Comparison of ENCODE assay signal across 29 cellular contexts in the genomic region with DNA sequence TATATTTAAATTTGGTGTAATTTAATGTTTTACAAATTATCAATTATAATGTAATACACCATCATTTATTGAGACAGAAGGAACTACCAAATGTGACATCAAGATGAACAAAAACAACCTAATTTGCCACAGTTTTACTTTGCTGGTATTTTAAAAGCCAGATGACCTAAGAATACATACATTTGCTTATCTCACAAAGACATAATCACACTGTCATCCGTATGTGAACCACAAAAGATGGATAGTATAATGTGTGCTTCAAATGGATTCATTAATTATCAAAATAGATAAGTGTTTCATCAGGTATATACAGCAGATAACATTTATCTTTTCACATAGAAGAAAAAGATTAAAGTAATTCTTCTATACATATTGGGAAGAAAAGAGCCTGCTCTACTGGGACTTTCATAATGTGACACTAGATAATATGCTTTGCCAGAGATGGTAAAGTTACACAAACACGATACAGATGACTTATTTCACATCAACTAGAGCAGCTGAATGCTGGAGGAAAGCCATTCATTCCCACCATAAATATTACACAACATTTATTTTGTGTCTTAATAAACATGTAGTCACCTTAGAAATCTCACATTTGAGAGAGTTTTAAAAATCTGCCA.
"Had no signal": no experiment of that assay in that cellular context is flagged by ENCODE, and none has a peak within 500 bp of the region (broad histone marks: within the 10 kb centered on the region; RNA-seq: fewer than 3 reads in every experiment).

No MANE protein-coding gene starts in this region.

- FAIRE-seq: frontal cortex had no signal

- H3K27me3 ChIP-seq: adrenal gland, ascending aorta, breast epithelium, cardiac muscle cell had no signal

- H3K27ac ChIP-seq: adrenal gland, ascending aorta, breast epithelium, cardiac muscle cell, coronary artery, dorsolateral prefrontal cortex had no signal

- H3K4me1 ChIP-seq: adrenal gland, ascending aorta, breast epithelium had no signal

- H3K9me3 ChIP-seq: adrenal gland, ascending aorta, breast epithelium had no signal

- DNase-seq: activated CD4-positive, alpha-beta memory T cell treated with anti-CD3 and anti-CD28 coated beads for 36 hours; activated CD4-positive, alpha-beta T cell treated with anti-CD3 and anti-CD28 coated beads for 36 hours; activated CD4-positive, alpha-beta T cell treated with anti-CD3 and anti-CD28 coated beads, Interleukin-2, amount 10 ng/mL, durations not matched to agents 24 days and 14 days; activated CD4-positive, CD25-positive, alpha-beta regulatory T cell; activated CD4-positive, CD25-positive, alpha-beta regulatory T cell treated with anti-CD3 and anti-CD28 coated beads, Interleukin-2, amount 50 U/mL, for 72 hours; activated CD8-positive, alpha-beta memory T cell treated with anti-CD3 and anti-CD28 coated beads, Interleukin-2, amount 10 ng/mL, durations not matched to agents 7 days and 5 days; activated CD8-positive, alpha-beta memory T cell treated with anti-CD3 and anti-CD28 coated beads, Interleukin-2, amount 50 U/mL, for 4 hours; activated CD8-positive, alpha-beta T cell treated with anti-CD3 and anti-CD28 coated beads, Interleukin-2, amount 10 ng/mL, durations not matched to agents 7 days and 5 days; activated effector memory CD4-positive, alpha-beta T cell treated with anti-CD3 and anti-CD28 coated beads, Interleukin-2, amount 50 U/mL, for 16 hours; activated naive CD4-positive, alpha-beta T cell treated with anti-CD3 and anti-CD28 coated beads for 36 hours; activated naive CD8-positive, alpha-beta T cell treated with anti-CD3 and anti-CD28 coated beads for 36 hours; activated naive CD8-positive, alpha-beta T cell treated with anti-CD3 and anti-CD28 coated beads, Interleukin-2, amount 50 U/mL, for 24 hours; activated T-cell treated with anti-CD3 and anti-CD28 coated beads, Interleukin-2, amount 50 U/mL, for 1 hour; activated T-cell treated with anti-CD3 and anti-CD28 coated beads, Interleukin-2, amount 50 U/mL, for 48 hours; adrenal gland; central memory CD4-positive, alpha-beta T cell; cerebellar nuclear complex; dorsolateral prefrontal cortex; effector memory CD4-positive, alpha-beta T cell; endodermal cell; foreskin fibroblast; head of caudate nucleus; T-helper 2 cell had no signal

- H3K4me3 ChIP-seq: ascending aorta, breast epithelium, cardiac muscle cell, coronary artery, dorsolateral prefrontal cortex had no signal

- H3K36me3 ChIP-seq: adrenal gland, ascending aorta, breast epithelium, cardiac muscle cell had no signal

- ATAC-seq: activated CD4-positive, alpha-beta T cell treated with anti-CD3 and anti-CD28 coated beads for 36 hours; activated CD8-positive, alpha-beta memory T cell treated with anti-CD3 and anti-CD28 coated beads, Interleukin-2, amount 10 ng/mL, durations not matched to agents 7 days and 5 days; activated CD8-positive, alpha-beta T cell treated with anti-CD3 and anti-CD28 coated beads, Interleukin-2, amount 10 ng/mL, durations not matched to agents 7 days and 5 days; activated naive CD8-positive, alpha-beta T cell treated with anti-CD3 and anti-CD28 coated beads, Interleukin-2, amount 50 U/mL, for 24 hours; esophagus mucosa had no signal
